Comparison of ENCODE assay signal across 10 cellular contexts in the genomic region with DNA sequence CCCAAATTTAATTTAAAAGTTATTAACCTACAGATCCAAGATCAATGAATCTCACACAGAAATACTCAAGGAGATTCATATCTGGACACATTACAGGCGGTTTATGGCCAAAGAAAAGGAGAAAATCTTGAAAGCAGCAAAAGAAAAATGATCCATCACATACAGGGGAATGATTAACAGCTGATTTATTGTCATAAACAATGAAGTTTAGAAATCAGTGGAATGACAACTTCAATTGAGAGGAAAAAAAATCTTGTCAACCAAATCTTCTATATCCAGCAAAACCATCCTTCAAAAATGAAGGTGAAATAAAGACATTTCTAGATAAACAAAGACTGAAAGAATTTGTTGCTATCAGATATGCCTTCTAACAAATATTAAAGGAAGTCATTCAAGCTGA.
"Had no signal": no experiment of that assay in that cellular context is flagged by ENCODE, and none has a peak within 500 bp of the region (broad histone marks: within the 10 kb centered on the region; RNA-seq: fewer than 3 reads in every experiment).

No MANE protein-coding gene starts in this region.

- H3K4me1 Mint-ChIP-seq: GM23338, H9, IgD-negative memory B cell had no signal

- ATAC-seq: GM23338 had no signal

- H3K27ac Mint-ChIP-seq: GM23338, H9, HFFc6, IgD-negative memory B cell had no signal

- H3K4me3 ChIP-seq: GM23338 had no signal

- H3K9ac ChIP-seq: KMS-11 had no signal

- FAIRE-seq: H1, H54, HTR-8/SVneo had no signal

- H3K4me2 ChIP-seq: GM23338, KMS-11 had no signal

- H3K27ac ChIP-seq: KMS-11 had no signal

- H3K36me3 Mint-ChIP-seq: IgD-negative memory B cell had no signal

- H3K27me3 Mint-ChIP-seq: IgD-negative memory B cell had no signal

- DNase-seq: H9, HCEC 1CT, HFFc6, KBM-7 had no signal

- H2AFZ ChIP-seq: GM23338 had no signal

- H3K4me3 Mint-ChIP-seq: GM23338, H9, HFFc6, IgD-negative memory B cell had no signal
